12 cellular contexts compared by ENCODE assay signal in the genomic region with DNA sequence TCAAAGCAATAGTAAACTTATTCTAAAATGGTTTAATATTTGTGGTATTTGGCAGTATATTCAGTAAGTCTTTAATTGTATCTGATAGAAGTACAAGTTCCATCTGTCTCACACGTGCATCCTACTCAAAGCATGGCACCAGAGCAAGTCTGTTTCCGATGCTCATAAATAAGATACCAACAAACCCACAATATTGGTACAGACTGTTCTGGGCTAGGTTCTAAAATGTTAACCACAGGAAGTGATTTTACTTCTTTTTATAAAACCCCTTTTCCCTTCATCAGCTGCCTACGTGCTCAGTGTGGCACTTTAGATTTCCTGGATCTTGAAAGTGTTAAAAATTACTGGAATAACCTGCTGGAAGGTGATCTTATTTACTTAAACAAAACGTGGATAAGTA.
DNase-seq lines count a peak whose midpoint lies in the region; ATAC-seq and TF ChIP-seq lines count a peak whose summit lies in the region.
"Had no signal": no experiment of that assay in that cellular context is flagged by ENCODE, and none has a peak within 500 bp of the region (broad histone marks: within the 10 kb centered on the region; RNA-seq: fewer than 3 reads in every experiment).

No MANE protein-coding gene starts in this region.

- no peaks in the 10 kb centered on the region for H3K27me3 Mint-ChIP-seq in CD8-positive, alpha-beta T cell (ENCODE audit: low read depth)
- no peaks in the 10 kb centered on the region for H3K27me3 Mint-ChIP-seq in mesothelial cell of epicardium (ENCODE audit: low read depth)

- peaks cover 32% of the 10 kb centered on the region for H3K4me1 ChIP-seq in CD8-positive, alpha-beta T cell (ENCODE audit: insufficient read depth, low read length)
- H3K4me1 ChIP-seq in mucosa of descending colon (ENCODE audit: low read depth) = no peaks in the 10 kb centered on the region
- H3K4me1 ChIP-seq: esophagus muscularis mucosa had no signal

- peak overlapping the region; percentile 67 for H3K27ac Mint-ChIP-seq in CD8-positive, alpha-beta T cell
- no peak overlapping the region for H3K27ac Mint-ChIP-seq in mesothelial cell of epicardium

- H4K20me1 ChIP-seq in SU-DHL-6 (ENCODE audit: low read depth, low read length) = no peaks in the 10 kb centered on the region

- intact Hi-C loops in CD8-positive, alpha-beta T cell (cut with DNase I, micrococcal nuclease) = loop anchor here in 1 of 2 experiments (1.0 to 5.0 kb wide), 3 partner anchors 8 to 62 kb away; no protein-coding TSS in a partner anchor
- intact Hi-C loops in mucosa of descending colon (cut with DNase I, micrococcal nuclease) (no loop called here), posterior cingulate gyrus (cut with DNase I) (no loop called here)

- H3K36me3 Mint-ChIP-seq in CD8-positive, alpha-beta T cell = peaks cover 21% of the 10 kb centered on the region
- H3K36me3 Mint-ChIP-seq in mesothelial cell of epicardium = no peaks in the 10 kb centered on the region

- peaks cover 18% of the 10 kb centered on the region for H3K9me3 Mint-ChIP-seq in CD8-positive, alpha-beta T cell
- peaks cover 26% of the 10 kb centered on the region for H3K9me3 Mint-ChIP-seq in mesothelial cell of epicardium

- peak; percentile 96 for ATAC-seq in CD8-positive, alpha-beta T cell
- peak; percentile 58 for ATAC-seq in GM19467 (IDR thresholded peaks at IDR 0.05; ENCODE audit: unreplicated experiment)
- peak; percentile 82 for ATAC-seq in mucosa of descending colon

- DNase-seq in CD8-positive, alpha-beta T cell = peak in 3 of 7 experiments; percentile 6 to 46 (median 16)
- DNase-seq in mucosa of descending colon (no peak), midbrain (lab: John Stamatoyannopoulos, UW) (no peak), NCI-H1930 (lab: John Stamatoyannopoulos, UW) (no peak), posterior cingulate gyrus (no peak), mesothelial cell of epicardium (ENCODE audit: low spot score in 2 of 2, unreplicated experiment in 2 of 2) (no peak)
- DNase-seq: DMS53, NCI-H1436 treated with DMSO at 0.1 percent for 48 hours, occipital lobe had no signal

- H3K4me3 ChIP-seq in CD8-positive, alpha-beta T cell (ENCODE audit: low read depth, low read length) = peak overlapping the region; percentile 8
- no peak overlapping the region for H3K4me3 ChIP-seq in SU-DHL-6 (ENCODE audit: insufficient read depth, low read length, poor library complexity, severe bottlenecking)
- H3K4me3 ChIP-seq in mucosa of descending colon = no peak overlapping the region
- H3K4me3 ChIP-seq: esophagus muscularis mucosa had no signal

- H3K9me2 ChIP-seq in SU-DHL-6 (replicated peaks; ENCODE audit: insufficient read depth, low read length) = no peaks in the 10 kb centered on the region

- H3K27ac ChIP-seq in CD8-positive, alpha-beta T cell (ENCODE audit: low read depth, low read length) = no peak overlapping the region
- H3K27ac ChIP-seq in SU-DHL-6 (ENCODE audit: low read depth, low read length) = peak overlapping the region; percentile 37
- H3K27ac ChIP-seq: esophagus muscularis mucosa had no signal

- peaks cover 8% of the 10 kb centered on the region for H3K9me3 ChIP-seq in CD8-positive, alpha-beta T cell (ENCODE audit: low read length)
- H3K9me3 ChIP-seq in SU-DHL-6 (ENCODE audit: insufficient read depth, low read length) (0 out of 2 replicates have a peak, but pooled peaks cover 5% of the 10 kb centered on the region), mucosa of descending colon (peaks cover 10% of the 10 kb centered on the region)

- peak overlapping the region; percentile 36 for H3K4me2 ChIP-seq in SU-DHL-6 (ENCODE audit: low read depth, low read length, poor library complexity, severe bottlenecking)

- H3K9ac ChIP-seq in SU-DHL-6 (ENCODE audit: low read length) = no peak overlapping the region

- no peaks in the 10 kb centered on the region for H3K79me2 ChIP-seq in SU-DHL-6 (ENCODE audit: insufficient read depth, low read length)

- H2AFZ ChIP-seq in SU-DHL-6 (ENCODE audit: low read depth, low read length, severe bottlenecking) = no peak overlapping the region

- peak overlapping the region; percentile 43 for H3K4me3 Mint-ChIP-seq in CD8-positive, alpha-beta T cell
- no peak overlapping the region for H3K4me3 Mint-ChIP-seq in mesothelial cell of epicardium

- H3K27me3 ChIP-seq in CD8-positive, alpha-beta T cell (ENCODE audit: insufficient read depth, low read length) = no peaks in the 10 kb centered on the region
- H3K27me3 ChIP-seq in SU-DHL-6 (ENCODE audit: low read length) = no peaks in the 10 kb centered on the region
- H3K27me3 ChIP-seq: esophagus muscularis mucosa had no signal

- H3F3A ChIP-seq in SU-DHL-6 (ENCODE audit: insufficient read depth) = no peaks in the 10 kb centered on the region

- no peaks in the 10 kb centered on the region for H3K36me3 ChIP-seq in CD8-positive, alpha-beta T cell (ENCODE audit: insufficient read depth, low read length)
- no peaks in the 10 kb centered on the region for H3K36me3 ChIP-seq in SU-DHL-6 (ENCODE audit: low read length)
- no peaks in the 10 kb centered on the region for H3K36me3 ChIP-seq in mucosa of descending colon (ENCODE audit: low read depth)
- H3K36me3 ChIP-seq: esophagus muscularis mucosa had no signal

- TF ChIP-seq CTCF in CD8-positive, alpha-beta T cell (IDR thresholded peaks at IDR 0.05) = no peak
- TF ChIP-seq CTCF in SU-DHL-6 (IDR thresholded peaks at IDR 0.05; ENCODE audit: insufficient read depth, low read length, poor library complexity, severe bottlenecking) (no peak), mucosa of descending colon (IDR thresholded peaks at IDR 0.05) (no peak), mesothelial cell of epicardium (IDR thresholded peaks at IDR 0.05; ENCODE audit: unreplicated experiment) (no peak)

- POLR2A ChIA-PET in CD8-positive, alpha-beta T cell (lab: Charles Lee) = interaction anchor here (0.8 to 1.6 kb wide), 4 partner anchors 8 to 60 kb away, joined by 3 to 5 read pairs (median 4); no protein-coding TSS in a partner anchor

- CTCF ChIA-PET in CD8-positive, alpha-beta T cell (lab: Charles Lee) = interaction anchor here (1.1 to 1.8 kb wide), 4 partner anchors 16 to 138 kb away, joined by 3 to 4 read pairs (median 4); no protein-coding TSS in a partner anchor

- peaks cover 62% of the 10 kb centered on the region for H3K4me1 Mint-ChIP-seq in CD8-positive, alpha-beta T cell (ENCODE audit: low read depth)
- no peaks in the 10 kb centered on the region for H3K4me1 Mint-ChIP-seq in mesothelial cell of epicardium
